1 cellular context compared by ENCODE assay signal in genomic region chr4:173517781-173518371, GRCh38.
TF ChIP-seq lines count a peak whose summit lies in the region.

No MANE protein-coding gene starts in this region.

TF ChIP-seq in GM23338, 12 proteins besides CTCF, POLR2A, EP300 and RAD21 (continued from another document):
- TF ChIP-seq CREB1 (CRISPR knock-in tag; IDR thresholded peaks at IDR 0.05; ENCODE audit: low read depth) (no peak), EZH2phosphoT487 (IDR thresholded peaks at IDR 0.05; ENCODE audit: unreplicated experiment) (no peak), JUNB (IDR thresholded peaks at IDR 0.05; ENCODE audit: unreplicated experiment) (no peak), ZNF331 (CRISPR knock-in tag; IDR thresholded peaks at IDR 0.05; ENCODE audit: low read depth) (no peak), STAT1 (IDR thresholded peaks at IDR 0.05; ENCODE audit: unreplicated experiment) (no peak), EZH2 (IDR thresholded peaks at IDR 0.05; ENCODE audit: low read depth, unreplicated experiment) (peak; percentile 95)
